ENCODE assay signal across 22 cellular contexts in the genomic region with DNA sequence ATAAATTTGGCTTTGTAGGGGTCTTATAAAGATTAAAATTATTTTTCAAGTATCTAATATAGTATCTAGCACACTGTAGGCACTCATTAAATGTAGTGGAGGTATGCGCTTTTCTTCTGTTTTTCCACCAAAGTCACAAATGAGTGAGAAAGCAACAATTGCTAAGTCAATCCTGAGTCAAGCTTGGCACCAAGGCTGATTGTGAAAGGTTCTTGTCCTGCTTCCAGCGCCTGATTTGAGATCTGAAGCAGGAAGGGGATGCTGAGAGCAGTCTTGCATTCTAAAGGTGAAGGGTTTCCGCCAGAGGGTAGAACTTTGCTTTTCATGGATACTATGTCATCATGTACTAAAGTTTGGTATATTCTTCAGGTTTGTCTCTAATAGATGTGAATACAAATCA.
A peak's percentile ranks its signal among the peaks of the same experiment; 100 is the strongest.
DNase-seq lines count a peak whose midpoint lies in the region; ATAC-seq and TF ChIP-seq lines count a peak whose summit lies in the region.
"Had no signal": no experiment of that assay in that cellular context is flagged by ENCODE, and none has a peak within 500 bp of the region (broad histone marks: within the 10 kb centered on the region; RNA-seq: fewer than 3 reads in every experiment).

No MANE protein-coding gene starts in this region.

- TF ChIP-seq POLR2A in breast epithelium (IDR thresholded peaks at IDR 0.05): no peak
- no peak for TF ChIP-seq POLR2A in thyroid gland (IDR thresholded peaks at IDR 0.05)

- CTCF ChIA-PET in MCF 10A (lab: Yijun Ruan, JAX): interaction anchor here (0.6 to 4.7 kb wide), 13 partner anchors 9 to 622 kb away, joined by 3 to 60 read pairs (median 7); partner anchors contain the start of gene DACT1

- WGBS in thyroid gland, 2 donors: 68 to 83% methylated on average over 3 of the region's 3 CpGs
- 68 to 82% (median 78%) methylated on average over 3 of the region's 3 CpGs for WGBS in psoas muscle, 3 donors

- no peaks in the 10 kb centered on the region for H3K4me1 Mint-ChIP-seq in MCF 10A (ENCODE audit: insufficient read depth, unreplicated experiment)
- H3K4me1 Mint-ChIP-seq: stimulated activated naive B cell treated with anti-CD40 and anti-IgM and Interleukin-4, amounts not matched to agents 10 μg/mL and 1 μg/mL and 100 μg/mL, for 72 hours had no signal

- H3K27ac Mint-ChIP-seq in MCF 10A (ENCODE audit: low read depth, unreplicated experiment): no peak overlapping the region
- H3K27ac Mint-ChIP-seq: activated CD8-positive, alpha-beta T cell treated with anti-CD3 and anti-CD28 coated beads, Interleukin-2, amount 10 ng/mL, durations not matched to agents 7 days and 5 days; activated naive CD8-positive, alpha-beta T cell treated with anti-CD3 and anti-CD28 coated beads for 36 hours; neural progenitor cell; stimulated activated naive B cell treated with anti-CD40 and anti-IgM and Interleukin-4, amounts not matched to agents 10 μg/mL and 1 μg/mL and 100 μg/mL, for 72 hours; T-helper 17 cell had no signal

- POLR2A ChIA-PET in MCF 10A (lab: Yijun Ruan, JAX): interaction anchor here (0.6 to 1.1 kb wide), 3 partner anchors 321 to 586 kb away, joined by 3 to 4 read pairs (median 3); partner anchors contain the start of genes JKAMP and L3HYPDH

- 0 out of 3 replicates have a peak, but pooled peaks have one; percentile 44 for ATAC-seq in RWPE2 (ENCODE audit: low read depth)
- no peak for ATAC-seq in HG03108 (IDR thresholded peaks at IDR 0.05; ENCODE audit: unreplicated experiment)
- no peak for ATAC-seq in psoas muscle
- ATAC-seq: activated CD8-positive, alpha-beta T cell treated with anti-CD3 and anti-CD28 coated beads, Interleukin-2, amount 10 ng/mL, durations not matched to agents 7 days and 5 days; stimulated activated naive B cell treated with anti-CD40 and anti-IgM and Interleukin-4, amounts not matched to agents 10 μg/mL and 1 μg/mL and 100 μg/mL, for 72 hours; T-helper 17 cell had no signal

- no peak overlapping the region for H3K4me3 Mint-ChIP-seq in MCF 10A (ENCODE audit: unreplicated experiment)
- H3K4me3 Mint-ChIP-seq: activated CD8-positive, alpha-beta T cell treated with anti-CD3 and anti-CD28 coated beads, Interleukin-2, amount 10 ng/mL, durations not matched to agents 7 days and 5 days; activated naive CD8-positive, alpha-beta T cell treated with anti-CD3 and anti-CD28 coated beads for 36 hours; neural progenitor cell; stimulated activated naive B cell treated with anti-CD40 and anti-IgM and Interleukin-4, amounts not matched to agents 10 μg/mL and 1 μg/mL and 100 μg/mL, for 72 hours; T-helper 17 cell had no signal

- H3K27ac ChIP-seq in breast epithelium (no peak overlapping the region), RWPE2 (ENCODE audit: poor library complexity, severe bottlenecking) (no peak overlapping the region), thyroid gland (no peak overlapping the region), psoas muscle (no peak overlapping the region)
- H3K27ac ChIP-seq: BLaER1, dorsolateral prefrontal cortex, neural progenitor cell, right lobe of liver, vagina had no signal

- H3K9me3 ChIP-seq in breast epithelium: no peaks in the 10 kb centered on the region
- H3K9me3 ChIP-seq in RWPE2 (ENCODE audit: severe bottlenecking): no peaks in the 10 kb centered on the region
- no peaks in the 10 kb centered on the region for H3K9me3 ChIP-seq in thyroid gland
- H3K9me3 ChIP-seq in psoas muscle: no peaks in the 10 kb centered on the region
- H3K9me3 ChIP-seq in BE2C: no peaks in the 10 kb centered on the region
- H3K9me3 ChIP-seq: BLaER1, right lobe of liver, vagina had no signal

- intact Hi-C loops in MCF 10A (cut with micrococcal nuclease): loop anchor here (5.0 to 10.0 kb wide), 2 partner anchors 1016 to 1061 kb away; no protein-coding TSS in a partner anchor
- intact Hi-C loops in breast epithelium (cut with DNase I; ENCODE audit: low total_unique reads): no loop called here
- intact Hi-C loops in thyroid gland (cut with DNase I): loop anchor here (10.0 kb wide), 1 partner anchor 61 kb away; the partner anchor contains the start of gene DAAM1
- intact Hi-C loops in psoas muscle (cut with DNase I): loop anchor here in 1 of 2 donors (5.0 kb wide), 1 partner anchor 96 kb away; no protein-coding TSS in a partner anchor

- no peaks in the 10 kb centered on the region for H3K27me3 ChIP-seq in breast epithelium
- no peaks in the 10 kb centered on the region for H3K27me3 ChIP-seq in RWPE2 (ENCODE audit: insufficient read depth, poor library complexity, severe bottlenecking)
- no peaks in the 10 kb centered on the region for H3K27me3 ChIP-seq in thyroid gland
- no peaks in the 10 kb centered on the region for H3K27me3 ChIP-seq in psoas muscle (ENCODE audit: insufficient read depth in 3 of 3, low read length in 2 of 3)
- H3K27me3 ChIP-seq in BE2C: no peaks in the 10 kb centered on the region; the same call in none of the 2 replicates
- H3K27me3 ChIP-seq: BLaER1, dorsolateral prefrontal cortex, neural progenitor cell, right lobe of liver, vagina had no signal

- peaks cover 44% of the 10 kb centered on the region for H3K27me3 Mint-ChIP-seq in MCF 10A (ENCODE audit: insufficient read depth, unreplicated experiment)
- H3K27me3 Mint-ChIP-seq: stimulated activated naive B cell treated with anti-CD40 and anti-IgM and Interleukin-4, amounts not matched to agents 10 μg/mL and 1 μg/mL and 100 μg/mL, for 72 hours had no signal

- BruUV-seq in MCF 10A (replicated peaks; lab: Mats Ljungman, UMichigan): no TSS peak

- DNase-seq in MCF 10A (ENCODE audit: unreplicated experiment): peak; percentile 38
- DNase-seq in breast epithelium (ENCODE audit: low spot score in 2 of 2): no peak
- no peak for DNase-seq in RWPE2 (ENCODE audit: low spot score)
- peak; percentile 63 for DNase-seq in fibroblast of pulmonary artery (ENCODE audit: low read depth)
- DNase-seq in thyroid gland: peak; percentile 10 to 22
- DNase-seq in psoas muscle: no peak
- no peak for DNase-seq in BE2C
- DNase-seq: activated CD8-positive, alpha-beta T cell treated with anti-CD3 and anti-CD28 coated beads, Interleukin-2, amount 10 ng/mL, durations not matched to agents 7 days and 5 days; activated naive CD8-positive, alpha-beta T cell treated with anti-CD3 and anti-CD28 coated beads for 36 hours; cerebellar nuclear complex; dorsolateral prefrontal cortex; GF-D8; KG1; NCI-H774; right lobe of liver; RPMI8226; stimulated activated naive B cell treated with anti-CD40 and anti-IgM and Interleukin-4, amounts not matched to agents 10 μg/mL and 1 μg/mL and 100 μg/mL, for 72 hours; T-helper 17 cell had no signal

- H3K36me3 ChIP-seq in breast epithelium: no peaks in the 10 kb centered on the region
- no peaks in the 10 kb centered on the region for H3K36me3 ChIP-seq in RWPE2 (ENCODE audit: low read depth)
- no peaks in the 10 kb centered on the region for H3K36me3 ChIP-seq in thyroid gland
- H3K36me3 ChIP-seq in psoas muscle (ENCODE audit: insufficient read depth in 1 of 2, low read depth in 1 of 2): no peaks in the 10 kb centered on the region
- no peaks in the 10 kb centered on the region for H3K36me3 ChIP-seq in BE2C
- H3K36me3 ChIP-seq: BLaER1, neural progenitor cell, right lobe of liver, vagina had no signal

- H3K4me3 ChIP-seq in breast epithelium (no peak overlapping the region), RWPE2 (ENCODE audit: severe bottlenecking) (no peak overlapping the region), fibroblast of pulmonary artery (replicated peaks; ENCODE audit: low read depth, low read length) (no peak overlapping the region), thyroid gland (replicated peaks in 1 of 3) (no peak overlapping the region), psoas muscle (no peak overlapping the region), BE2C (ENCODE audit: low read depth, low read length) (no peak overlapping the region)
- H3K4me3 ChIP-seq: BLaER1, dorsolateral prefrontal cortex, neural progenitor cell, right lobe of liver, vagina had no signal

- H3K9me3 Mint-ChIP-seq in MCF 10A (ENCODE audit: unreplicated experiment): no peaks in the 10 kb centered on the region
- H3K9me3 Mint-ChIP-seq: activated naive CD8-positive, alpha-beta T cell treated with anti-CD3 and anti-CD28 coated beads for 36 hours; neural progenitor cell; stimulated activated naive B cell treated with anti-CD40 and anti-IgM and Interleukin-4, amounts not matched to agents 10 μg/mL and 1 μg/mL and 100 μg/mL, for 72 hours had no signal

- no peaks in the 10 kb centered on the region for H3K36me3 Mint-ChIP-seq in MCF 10A (ENCODE audit: insufficient read depth, unreplicated experiment)
- H3K36me3 Mint-ChIP-seq: activated naive CD8-positive, alpha-beta T cell treated with anti-CD3 and anti-CD28 coated beads for 36 hours; neural progenitor cell; stimulated activated naive B cell treated with anti-CD40 and anti-IgM and Interleukin-4, amounts not matched to agents 10 μg/mL and 1 μg/mL and 100 μg/mL, for 72 hours had no signal

- H3K4me1 ChIP-seq in breast epithelium (no peaks in the 10 kb centered on the region), RWPE2 (ENCODE audit: insufficient read depth, poor library complexity, severe bottlenecking) (no peaks in the 10 kb centered on the region), thyroid gland (no peaks in the 10 kb centered on the region), psoas muscle (no peaks in the 10 kb centered on the region), BE2C (no peaks in the 10 kb centered on the region)
- H3K4me1 ChIP-seq: BLaER1, neural progenitor cell, right lobe of liver, vagina had no signal

- TF ChIP-seq CTCF in MCF 10A (IDR thresholded peaks at IDR 0.05; ENCODE audit: unreplicated experiment): no peak
- TF ChIP-seq CTCF in breast epithelium (IDR thresholded peaks at IDR 0.05): no peak
- no peak for TF ChIP-seq CTCF in RWPE2 (IDR thresholded peaks at IDR 0.05; ENCODE audit: poor library complexity, severe bottlenecking)
- no peak for TF ChIP-seq CTCF in fibroblast of pulmonary artery (IDR thresholded peaks at IDR 0.05; ENCODE audit: low read length, missing control alignments)
- TF ChIP-seq CTCF in thyroid gland (IDR thresholded peaks at IDR 0.05): no peak
- no peak for TF ChIP-seq CTCF in psoas muscle (IDR thresholded peaks at IDR 0.05)
- no peak for TF ChIP-seq CTCF in BE2C (IDR thresholded peaks at IDR 0.05; ENCODE audit: low read depth, low read length)

Comparison
In these comparisons a context has a peak if more than half of its experiments do, and no peak if none do; other contexts are left out.
1. DNase-seq: peak in MCF 10A (single experiment), fibroblast of pulmonary artery (single experiment) and thyroid gland (2 of 2); none in breast epithelium (0 of 2), RWPE2 (single experiment), psoas muscle (0 of 2) and BE2C (single experiment).